8 cellular contexts compared by ENCODE assay signal in the genomic region with DNA sequence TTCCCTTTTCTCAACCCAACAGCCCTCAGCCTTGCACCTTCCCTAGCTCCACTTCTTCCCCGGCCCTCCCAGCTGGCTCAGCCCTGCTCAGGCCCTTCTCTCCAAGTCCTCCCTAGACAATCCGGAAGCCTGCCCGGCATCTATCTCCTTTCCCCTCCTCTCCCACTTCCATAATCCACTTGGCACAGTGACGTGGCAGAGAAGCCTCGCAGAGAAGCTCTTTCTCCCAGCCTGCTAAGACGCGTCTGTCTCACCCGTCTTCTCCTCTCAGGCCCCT. TPM values are rescaled to one million over a fixed set of nuclear protein-coding genes. Genes with fewer than 3 reads are reported as not detected.
DNase-seq lines count a peak whose midpoint lies in the region; ATAC-seq and TF ChIP-seq lines count a peak whose summit lies in the region.

No MANE protein-coding gene starts in this region.

- peak overlapping the region; percentile 74 for H3K4me2 ChIP-seq in Karpas-422 (ENCODE audit: low read depth, low read length, poor library complexity, severe bottlenecking)

- H3K9me3 ChIP-seq in Karpas-422 (ENCODE audit: low read length): no peaks in the 10 kb centered on the region

- peak overlapping the region; percentile 81 for H3K27ac Mint-ChIP-seq in activated T-cell treated with anti-CD3 and anti-CD28 coated beads, Interleukin-2, amount 50 U/mL, for 72 hours
- peak overlapping the region; percentile 97 for H3K27ac Mint-ChIP-seq in osteocyte (ENCODE audit: unreplicated experiment)

- H3K79me2 ChIP-seq in Karpas-422 (ENCODE audit: low read length): peaks cover 26% of the 10 kb centered on the region

- H3K9me3 Mint-ChIP-seq in activated T-cell treated with anti-CD3 and anti-CD28 coated beads, Interleukin-2, amount 50 U/mL, for 72 hours: no peaks in the 10 kb centered on the region
- H3K9me3 Mint-ChIP-seq in osteocyte (ENCODE audit: unreplicated experiment): no peaks in the 10 kb centered on the region

- H3K36me3 ChIP-seq in Karpas-422 (ENCODE audit: insufficient read depth, low read length): no peaks in the 10 kb centered on the region

- no peak for TF ChIP-seq CTCF in osteocyte (IDR thresholded peaks at IDR 0.05)

- no peaks in the 10 kb centered on the region for H3K27me3 ChIP-seq in Karpas-422 (ENCODE audit: low read length)

- H3K27ac ChIP-seq in Karpas-422 (ENCODE audit: low read length): no peak overlapping the region

- no peaks in the 10 kb centered on the region for H3K9me2 ChIP-seq in Karpas-422 (replicated peaks; ENCODE audit: insufficient read depth, low read length)

- H3K4me3 Mint-ChIP-seq in activated T-cell treated with anti-CD3 and anti-CD28 coated beads, Interleukin-2, amount 50 U/mL, for 72 hours: peak overlapping the region; percentile 95 to 97
- peak overlapping the region; percentile 93 for H3K4me3 Mint-ChIP-seq in osteocyte (ENCODE audit: unreplicated experiment)

- H3K4me1 ChIP-seq in Karpas-422 (ENCODE audit: low read length): peaks cover 33% of the 10 kb centered on the region

- peaks cover 1 to 3% of the 10 kb centered on the region in 2 donors for H3K36me3 Mint-ChIP-seq in activated T-cell treated with anti-CD3 and anti-CD28 coated beads, Interleukin-2, amount 50 U/mL, for 72 hours (ENCODE audit: insufficient read depth in 2 of 2)
- H3K36me3 Mint-ChIP-seq in osteocyte (ENCODE audit: unreplicated experiment): no peaks in the 10 kb centered on the region

- no peaks in the 10 kb centered on the region for H3K27me3 Mint-ChIP-seq in activated T-cell treated with anti-CD3 and anti-CD28 coated beads, Interleukin-2, amount 50 U/mL, for 72 hours (ENCODE audit: low read depth)
- H3K27me3 Mint-ChIP-seq in osteocyte (ENCODE audit: unreplicated experiment): no peaks in the 10 kb centered on the region

- peak overlapping the region; percentile 95 for H3K4me3 ChIP-seq in Karpas-422 (ENCODE audit: low read length)

- peaks cover 12% of the 10 kb centered on the region for H3K4me1 Mint-ChIP-seq in activated T-cell treated with anti-CD3 and anti-CD28 coated beads, Interleukin-2, amount 50 U/mL, for 72 hours (ENCODE audit: low read depth)
- peaks cover 25% of the 10 kb centered on the region for H3K4me1 Mint-ChIP-seq in osteocyte (ENCODE audit: unreplicated experiment)

- no peak overlapping the region for H2AFZ ChIP-seq in Karpas-422 (ENCODE audit: low read length)

- ATAC-seq in activated T-cell treated with anti-CD3 and anti-CD28 coated beads, Interleukin-2, amount 50 U/mL, for 72 hours (replicated peaks in 1 of 2): no peak
- no peak for ATAC-seq in HG03097 (IDR thresholded peaks at IDR 0.05; ENCODE audit: low FRiP score, unreplicated experiment)
- no peak for ATAC-seq in GM21360 (IDR thresholded peaks at IDR 0.05; ENCODE audit: unreplicated experiment)

- DNase-seq in DMS 273 treated with DMSO at 0.1 percent for 48 hours (lab: John Stamatoyannopoulos, UW): peak; percentile 59
- DNase-seq in Karpas-422: peak; percentile 66
- no peak for DNase-seq in activated T-cell treated with anti-CD3 and anti-CD28 coated beads, Interleukin-2, amount 50 U/mL, for 72 hours
- DNase-seq in foreskin melanocyte: peak; percentile 29
- no peak for DNase-seq in osteocyte (ENCODE audit: extremely low spot score, unreplicated experiment)
- no peak for DNase-seq in 8988T

- peak overlapping the region; percentile 89 for H3K9ac ChIP-seq in Karpas-422 (ENCODE audit: low read length)

- H4K20me1 ChIP-seq in Karpas-422 (ENCODE audit: insufficient read depth, low read depth, low read length): peaks cover 9% of the 10 kb centered on the region

RNA-seq across cellular contexts. Expression of a gene that starts 1.1 kb away (rescaled TPM):
- 90.9 and 112 TPM in 2 replicates for total RNA-seq in Karpas-422 (2014; rRNA removed; shearing (Covaris generic); ENCODE audit: low replicate concordance)
- 10 to 100 TPM; 55.2 to 61.3 TPM for total RNA-seq in activated T-cell treated with anti-CD3 and anti-CD28 coated beads, Interleukin-2, amount 50 U/mL, for 72 hours
- total RNA-seq in osteocyte: 96.8 and 106 TPM in 2 replicates

RNA-seq across cellular contexts. Expression of a gene that starts 15.6 kb away (rescaled TPM):
- total RNA-seq in Karpas-422 (2014; rRNA removed; shearing (Covaris generic); ENCODE audit: low replicate concordance): 49.9 and 81.2 TPM in 2 replicates
- total RNA-seq in activated T-cell treated with anti-CD3 and anti-CD28 coated beads, Interleukin-2, amount 50 U/mL, for 72 hours: 10 to 100 TPM; 48.5 to 58.9 TPM
- 59.8 and 68.8 TPM in 2 replicates for total RNA-seq in osteocyte

RNA-seq across cellular contexts. Expression of a gene that starts 54.1 kb away (rescaled TPM):
- 7.8 and 50.7 TPM in 2 replicates for total RNA-seq in Karpas-422 (2014; rRNA removed; shearing (Covaris generic); ENCODE audit: low replicate concordance)
- total RNA-seq in activated T-cell treated with anti-CD3 and anti-CD28 coated beads, Interleukin-2, amount 50 U/mL, for 72 hours: 10 to 100 TPM; 74.0 to 79.7 TPM
- 9.7 and 14.0 TPM in 2 replicates for total RNA-seq in osteocyte

RNA-seq across cellular contexts. Expression of a gene that starts 56.2 kb away (rescaled TPM):
- total RNA-seq in Karpas-422 (2014; rRNA removed; shearing (Covaris generic); ENCODE audit: low replicate concordance): 12.8 and 13.4 TPM in 2 replicates
- total RNA-seq in activated T-cell treated with anti-CD3 and anti-CD28 coated beads, Interleukin-2, amount 50 U/mL, for 72 hours: 10 to 100 TPM; 40.6 TPM
- total RNA-seq in osteocyte: 105 and 115 TPM in 2 replicates

Comparison
In these comparisons a context has a peak if more than half of its experiments do, and no peak if none do; other contexts are left out.
1. DNase-seq: peak in DMS 273 treated with DMSO at 0.1 percent for 48 hours (single experiment), Karpas-422 (single experiment) and foreskin melanocyte (single experiment); none in activated T-cell treated with anti-CD3 and anti-CD28 coated beads, Interleukin-2, amount 50 U/mL, for 72 hours (0 of 2), osteocyte (single experiment) and 8988T (single experiment).